Comparison of ENCODE assay signal across 1 cellular context in the genomic region with DNA sequence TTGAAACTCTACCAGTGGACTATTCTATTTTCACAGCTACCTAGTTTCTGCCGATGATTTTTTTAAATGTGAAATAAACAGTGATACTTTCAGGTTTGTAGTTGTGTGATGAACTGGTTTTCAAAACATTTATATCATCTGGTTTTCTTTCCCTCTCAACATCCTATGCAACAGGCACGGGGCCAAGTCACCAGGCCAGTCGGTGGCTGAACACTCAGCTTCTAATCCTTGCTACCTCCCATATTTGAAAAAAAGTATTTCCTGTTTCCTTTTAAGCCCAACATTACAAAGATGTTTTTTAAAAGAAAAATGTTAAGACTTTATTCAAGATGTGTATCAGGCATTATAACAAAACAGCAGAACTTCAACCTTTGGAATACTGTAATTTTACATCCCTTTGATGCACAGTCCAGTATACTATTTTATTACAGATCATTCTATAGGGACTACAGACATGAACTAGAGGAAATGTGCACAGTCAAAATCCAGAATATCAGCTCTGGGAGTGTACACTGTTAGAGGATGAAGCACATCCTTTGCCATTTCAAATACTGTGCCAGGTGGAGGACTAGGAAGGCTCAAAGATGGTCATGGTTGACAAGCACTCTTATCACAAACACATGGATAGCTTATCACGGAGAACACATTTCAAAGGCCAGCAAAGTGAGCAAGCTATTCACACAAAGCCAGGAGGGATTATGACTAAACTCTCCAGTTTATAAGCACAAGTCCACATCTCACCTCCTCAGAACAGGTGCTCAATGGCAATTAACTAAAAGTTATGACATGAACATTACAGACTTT.
TF ChIP-seq lines count a peak whose summit lies in the region.

No MANE protein-coding gene starts in this region.

TF ChIP-seq in K562, 482 proteins besides CTCF, POLR2A, EP300 and RAD21 (continued from another document and continues in another):
- TF ChIP-seq, protein P1, sequence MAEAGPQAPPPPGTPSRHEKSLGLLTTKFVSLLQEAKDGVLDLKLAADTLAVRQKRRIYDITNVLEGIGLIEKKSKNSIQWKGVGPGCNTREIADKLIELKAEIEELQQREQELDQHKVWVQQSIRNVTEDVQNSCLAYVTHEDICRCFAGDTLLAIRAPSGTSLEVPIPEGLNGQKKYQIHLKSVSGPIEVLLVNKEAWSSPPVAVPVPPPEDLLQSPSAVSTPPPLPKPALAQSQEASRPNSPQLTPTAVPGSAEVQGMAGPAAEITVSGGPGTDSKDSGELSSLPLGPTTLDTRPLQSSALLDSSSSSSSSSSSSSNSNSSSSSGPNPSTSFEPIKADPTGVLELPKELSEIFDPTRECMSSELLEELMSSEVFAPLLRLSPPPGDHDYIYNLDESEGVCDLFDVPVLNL (CRISPR knock-in tag; IDR thresholded peaks at IDR 0.05; ENCODE audit: low read depth), result no peak
- TF ChIP-seq, protein P2, sequence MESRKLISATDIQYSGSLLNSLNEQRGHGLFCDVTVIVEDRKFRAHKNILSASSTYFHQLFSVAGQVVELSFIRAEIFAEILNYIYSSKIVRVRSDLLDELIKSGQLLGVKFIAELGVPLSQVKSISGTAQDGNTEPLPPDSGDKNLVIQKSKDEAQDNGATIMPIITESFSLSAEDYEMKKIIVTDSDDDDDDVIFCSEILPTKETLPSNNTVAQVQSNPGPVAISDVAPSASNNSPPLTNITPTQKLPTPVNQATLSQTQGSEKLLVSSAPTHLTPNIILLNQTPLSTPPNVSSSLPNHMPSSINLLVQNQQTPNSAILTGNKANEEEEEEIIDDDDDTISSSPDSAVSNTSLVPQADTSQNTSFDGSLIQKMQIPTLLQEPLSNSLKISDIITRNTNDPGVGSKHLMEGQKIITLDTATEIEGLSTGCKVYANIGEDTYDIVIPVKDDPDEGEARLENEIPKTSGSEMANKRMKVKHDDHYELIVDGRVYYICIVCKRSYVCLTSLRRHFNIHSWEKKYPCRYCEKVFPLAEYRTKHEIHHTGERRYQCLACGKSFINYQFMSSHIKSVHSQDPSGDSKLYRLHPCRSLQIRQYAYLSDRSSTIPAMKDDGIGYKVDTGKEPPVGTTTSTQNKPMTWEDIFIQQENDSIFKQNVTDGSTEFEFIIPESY (CRISPR knock-in tag; IDR thresholded peaks at IDR 0.05), result no peak
- no peak; the same call in 1 of the 2 replicates for TF ChIP-seq ZNF644 (tag; IDR thresholded peaks at IDR 0.05; ENCODE audit: low read depth)
- no peak for TF ChIP-seq PHF20 (IDR thresholded peaks at IDR 0.05; ENCODE audit: partially characterized antibody)
- TF ChIP-seq BCL6 (CRISPR knock-in tag; IDR thresholded peaks at IDR 0.05), result no peak
- no peak for TF ChIP-seq SRF (CRISPR knock-in tag; IDR thresholded peaks at IDR 0.05)
- 0 out of 4 replicates have a peak, but pooled peaks of 1 of the 2 experiments have one; percentile 28 for TF ChIP-seq NONO (IDR thresholded peaks at IDR 0.05; ENCODE audit: low read depth in 2 of 2, low read length in 1 of 2)
- no peak for TF ChIP-seq PHF21A (IDR thresholded peaks at IDR 0.05; ENCODE audit: borderline replicate concordance, low read depth)
- TF ChIP-seq ZNF347 (CRISPR knock-in tag; IDR thresholded peaks at IDR 0.05; ENCODE audit: low read depth), result no peak
- no peak for TF ChIP-seq U2AF1 (optimal IDR thresholded peaks at IDR 0.05; ENCODE audit: low read depth, low read length)
- TF ChIP-seq ZNF76 (CRISPR knock-in tag; IDR thresholded peaks at IDR 0.05; ENCODE audit: borderline replicate concordance), result no peak
- TF ChIP-seq, protein P3, sequence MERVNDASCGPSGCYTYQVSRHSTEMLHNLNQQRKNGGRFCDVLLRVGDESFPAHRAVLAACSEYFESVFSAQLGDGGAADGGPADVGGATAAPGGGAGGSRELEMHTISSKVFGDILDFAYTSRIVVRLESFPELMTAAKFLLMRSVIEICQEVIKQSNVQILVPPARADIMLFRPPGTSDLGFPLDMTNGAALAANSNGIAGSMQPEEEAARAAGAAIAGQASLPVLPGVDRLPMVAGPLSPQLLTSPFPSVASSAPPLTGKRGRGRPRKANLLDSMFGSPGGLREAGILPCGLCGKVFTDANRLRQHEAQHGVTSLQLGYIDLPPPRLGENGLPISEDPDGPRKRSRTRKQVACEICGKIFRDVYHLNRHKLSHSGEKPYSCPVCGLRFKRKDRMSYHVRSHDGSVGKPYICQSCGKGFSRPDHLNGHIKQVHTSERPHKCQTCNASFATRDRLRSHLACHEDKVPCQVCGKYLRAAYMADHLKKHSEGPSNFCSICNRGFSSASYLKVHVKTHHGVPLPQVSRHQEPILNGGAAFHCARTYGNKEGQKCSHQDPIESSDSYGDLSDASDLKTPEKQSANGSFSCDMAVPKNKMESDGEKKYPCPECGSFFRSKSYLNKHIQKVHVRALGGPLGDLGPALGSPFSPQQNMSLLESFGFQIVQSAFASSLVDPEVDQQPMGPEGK (CRISPR knock-in tag; IDR thresholded peaks at IDR 0.05; ENCODE audit: borderline replicate concordance), result no peak
- TF ChIP-seq NR3C1 (CRISPR knock-in tag; IDR thresholded peaks at IDR 0.05), result no peak
- TF ChIP-seq ZNF444 (CRISPR knock-in tag; IDR thresholded peaks at IDR 0.05), result no peak
- TF ChIP-seq SMC3 (conservative IDR thresholded peaks at IDR 0.05; ENCODE audit: insufficient read depth, low read depth, low read length), result no peak
- TF ChIP-seq FOXK1 (CRISPR knock-in tag; IDR thresholded peaks at IDR 0.05; ENCODE audit: borderline replicate concordance), result no peak
- peak; percentile 86 for TF ChIP-seq LEF1 (IDR thresholded peaks at IDR 0.05)
- TF ChIP-seq PTRF (tag; IDR thresholded peaks at IDR 0.05), result no peak
- TF ChIP-seq, protein P4, sequence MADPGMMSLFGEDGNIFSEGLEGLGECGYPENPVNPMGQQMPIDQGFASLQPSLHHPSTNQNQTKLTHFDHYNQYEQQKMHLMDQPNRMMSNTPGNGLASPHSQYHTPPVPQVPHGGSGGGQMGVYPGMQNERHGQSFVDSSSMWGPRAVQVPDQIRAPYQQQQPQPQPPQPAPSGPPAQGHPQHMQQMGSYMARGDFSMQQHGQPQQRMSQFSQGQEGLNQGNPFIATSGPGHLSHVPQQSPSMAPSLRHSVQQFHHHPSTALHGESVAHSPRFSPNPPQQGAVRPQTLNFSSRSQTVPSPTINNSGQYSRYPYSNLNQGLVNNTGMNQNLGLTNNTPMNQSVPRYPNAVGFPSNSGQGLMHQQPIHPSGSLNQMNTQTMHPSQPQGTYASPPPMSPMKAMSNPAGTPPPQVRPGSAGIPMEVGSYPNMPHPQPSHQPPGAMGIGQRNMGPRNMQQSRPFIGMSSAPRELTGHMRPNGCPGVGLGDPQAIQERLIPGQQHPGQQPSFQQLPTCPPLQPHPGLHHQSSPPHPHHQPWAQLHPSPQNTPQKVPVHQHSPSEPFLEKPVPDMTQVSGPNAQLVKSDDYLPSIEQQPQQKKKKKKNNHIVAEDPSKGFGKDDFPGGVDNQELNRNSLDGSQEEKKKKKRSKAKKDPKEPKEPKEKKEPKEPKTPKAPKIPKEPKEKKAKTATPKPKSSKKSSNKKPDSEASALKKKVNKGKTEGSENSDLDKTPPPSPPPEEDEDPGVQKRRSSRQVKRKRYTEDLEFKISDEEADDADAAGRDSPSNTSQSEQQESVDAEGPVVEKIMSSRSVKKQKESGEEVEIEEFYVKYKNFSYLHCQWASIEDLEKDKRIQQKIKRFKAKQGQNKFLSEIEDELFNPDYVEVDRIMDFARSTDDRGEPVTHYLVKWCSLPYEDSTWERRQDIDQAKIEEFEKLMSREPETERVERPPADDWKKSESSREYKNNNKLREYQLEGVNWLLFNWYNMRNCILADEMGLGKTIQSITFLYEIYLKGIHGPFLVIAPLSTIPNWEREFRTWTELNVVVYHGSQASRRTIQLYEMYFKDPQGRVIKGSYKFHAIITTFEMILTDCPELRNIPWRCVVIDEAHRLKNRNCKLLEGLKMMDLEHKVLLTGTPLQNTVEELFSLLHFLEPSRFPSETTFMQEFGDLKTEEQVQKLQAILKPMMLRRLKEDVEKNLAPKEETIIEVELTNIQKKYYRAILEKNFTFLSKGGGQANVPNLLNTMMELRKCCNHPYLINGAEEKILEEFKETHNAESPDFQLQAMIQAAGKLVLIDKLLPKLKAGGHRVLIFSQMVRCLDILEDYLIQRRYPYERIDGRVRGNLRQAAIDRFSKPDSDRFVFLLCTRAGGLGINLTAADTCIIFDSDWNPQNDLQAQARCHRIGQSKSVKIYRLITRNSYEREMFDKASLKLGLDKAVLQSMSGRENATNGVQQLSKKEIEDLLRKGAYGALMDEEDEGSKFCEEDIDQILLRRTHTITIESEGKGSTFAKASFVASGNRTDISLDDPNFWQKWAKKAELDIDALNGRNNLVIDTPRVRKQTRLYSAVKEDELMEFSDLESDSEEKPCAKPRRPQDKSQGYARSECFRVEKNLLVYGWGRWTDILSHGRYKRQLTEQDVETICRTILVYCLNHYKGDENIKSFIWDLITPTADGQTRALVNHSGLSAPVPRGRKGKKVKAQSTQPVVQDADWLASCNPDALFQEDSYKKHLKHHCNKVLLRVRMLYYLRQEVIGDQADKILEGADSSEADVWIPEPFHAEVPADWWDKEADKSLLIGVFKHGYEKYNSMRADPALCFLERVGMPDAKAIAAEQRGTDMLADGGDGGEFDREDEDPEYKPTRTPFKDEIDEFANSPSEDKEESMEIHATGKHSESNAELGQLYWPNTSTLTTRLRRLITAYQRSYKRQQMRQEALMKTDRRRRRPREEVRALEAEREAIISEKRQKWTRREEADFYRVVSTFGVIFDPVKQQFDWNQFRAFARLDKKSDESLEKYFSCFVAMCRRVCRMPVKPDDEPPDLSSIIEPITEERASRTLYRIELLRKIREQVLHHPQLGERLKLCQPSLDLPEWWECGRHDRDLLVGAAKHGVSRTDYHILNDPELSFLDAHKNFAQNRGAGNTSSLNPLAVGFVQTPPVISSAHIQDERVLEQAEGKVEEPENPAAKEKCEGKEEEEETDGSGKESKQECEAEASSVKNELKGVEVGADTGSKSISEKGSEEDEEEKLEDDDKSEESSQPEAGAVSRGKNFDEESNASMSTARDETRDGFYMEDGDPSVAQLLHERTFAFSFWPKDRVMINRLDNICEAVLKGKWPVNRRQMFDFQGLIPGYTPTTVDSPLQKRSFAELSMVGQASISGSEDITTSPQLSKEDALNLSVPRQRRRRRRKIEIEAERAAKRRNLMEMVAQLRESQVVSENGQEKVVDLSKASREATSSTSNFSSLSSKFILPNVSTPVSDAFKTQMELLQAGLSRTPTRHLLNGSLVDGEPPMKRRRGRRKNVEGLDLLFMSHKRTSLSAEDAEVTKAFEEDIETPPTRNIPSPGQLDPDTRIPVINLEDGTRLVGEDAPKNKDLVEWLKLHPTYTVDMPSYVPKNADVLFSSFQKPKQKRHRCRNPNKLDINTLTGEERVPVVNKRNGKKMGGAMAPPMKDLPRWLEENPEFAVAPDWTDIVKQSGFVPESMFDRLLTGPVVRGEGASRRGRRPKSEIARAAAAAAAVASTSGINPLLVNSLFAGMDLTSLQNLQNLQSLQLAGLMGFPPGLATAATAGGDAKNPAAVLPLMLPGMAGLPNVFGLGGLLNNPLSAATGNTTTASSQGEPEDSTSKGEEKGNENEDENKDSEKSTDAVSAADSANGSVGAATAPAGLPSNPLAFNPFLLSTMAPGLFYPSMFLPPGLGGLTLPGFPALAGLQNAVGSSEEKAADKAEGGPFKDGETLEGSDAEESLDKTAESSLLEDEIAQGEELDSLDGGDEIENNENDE (IDR thresholded peaks at IDR 0.05; ENCODE audit: low read depth, low read length), result no peak
- peak; percentile 75 for TF ChIP-seq MYNN (IDR thresholded peaks at IDR 0.05)
- no peak for TF ChIP-seq MYNN (CRISPR knock-in tag; IDR thresholded peaks at IDR 0.05)
- TF ChIP-seq, protein P5, sequence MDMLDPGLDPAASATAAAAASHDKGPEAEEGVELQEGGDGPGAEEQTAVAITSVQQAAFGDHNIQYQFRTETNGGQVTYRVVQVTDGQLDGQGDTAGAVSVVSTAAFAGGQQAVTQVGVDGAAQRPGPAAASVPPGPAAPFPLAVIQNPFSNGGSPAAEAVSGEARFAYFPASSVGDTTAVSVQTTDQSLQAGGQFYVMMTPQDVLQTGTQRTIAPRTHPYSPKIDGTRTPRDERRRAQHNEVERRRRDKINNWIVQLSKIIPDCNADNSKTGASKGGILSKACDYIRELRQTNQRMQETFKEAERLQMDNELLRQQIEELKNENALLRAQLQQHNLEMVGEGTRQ (CRISPR knock-in tag; IDR thresholded peaks at IDR 0.05), result no peak
- TF ChIP-seq, protein P6, sequence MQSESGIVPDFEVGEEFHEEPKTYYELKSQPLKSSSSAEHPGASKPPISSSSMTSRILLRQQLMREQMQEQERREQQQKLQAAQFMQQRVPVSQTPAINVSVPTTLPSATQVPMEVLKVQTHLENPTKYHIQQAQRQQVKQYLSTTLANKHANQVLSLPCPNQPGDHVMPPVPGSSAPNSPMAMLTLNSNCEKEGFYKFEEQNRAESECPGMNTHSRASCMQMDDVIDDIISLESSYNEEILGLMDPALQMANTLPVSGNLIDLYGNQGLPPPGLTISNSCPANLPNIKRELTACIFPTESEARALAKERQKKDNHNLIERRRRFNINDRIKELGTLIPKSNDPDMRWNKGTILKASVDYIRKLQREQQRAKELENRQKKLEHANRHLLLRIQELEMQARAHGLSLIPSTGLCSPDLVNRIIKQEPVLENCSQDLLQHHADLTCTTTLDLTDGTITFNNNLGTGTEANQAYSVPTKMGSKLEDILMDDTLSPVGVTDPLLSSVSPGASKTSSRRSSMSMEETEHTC (IDR thresholded peaks at IDR 0.05), result no peak
- TF ChIP-seq KAT2B (IDR thresholded peaks at IDR 0.05; ENCODE audit: low read depth, low read length), result no peak
- TF ChIP-seq XRCC5 (IDR thresholded peaks at IDR 0.05; ENCODE audit: low read depth, low read length), result no peak
- no peak for TF ChIP-seq ZC3H4 (CRISPR knock-in tag; IDR thresholded peaks at IDR 0.05; ENCODE audit: borderline replicate concordance)
- TF ChIP-seq, protein P7, sequence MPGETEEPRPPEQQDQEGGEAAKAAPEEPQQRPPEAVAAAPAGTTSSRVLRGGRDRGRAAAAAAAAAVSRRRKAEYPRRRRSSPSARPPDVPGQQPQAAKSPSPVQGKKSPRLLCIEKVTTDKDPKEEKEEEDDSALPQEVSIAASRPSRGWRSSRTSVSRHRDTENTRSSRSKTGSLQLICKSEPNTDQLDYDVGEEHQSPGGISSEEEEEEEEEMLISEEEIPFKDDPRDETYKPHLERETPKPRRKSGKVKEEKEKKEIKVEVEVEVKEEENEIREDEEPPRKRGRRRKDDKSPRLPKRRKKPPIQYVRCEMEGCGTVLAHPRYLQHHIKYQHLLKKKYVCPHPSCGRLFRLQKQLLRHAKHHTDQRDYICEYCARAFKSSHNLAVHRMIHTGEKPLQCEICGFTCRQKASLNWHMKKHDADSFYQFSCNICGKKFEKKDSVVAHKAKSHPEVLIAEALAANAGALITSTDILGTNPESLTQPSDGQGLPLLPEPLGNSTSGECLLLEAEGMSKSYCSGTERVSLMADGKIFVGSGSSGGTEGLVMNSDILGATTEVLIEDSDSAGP (CRISPR knock-in tag; IDR thresholded peaks at IDR 0.05), result no peak
